In genomic region chr12:76029982-76030377, GRCh38 we compare ENCODE assay signal across 1 cellular context.
A peak's percentile ranks its signal among the peaks of the same experiment; 100 is the strongest.
TF ChIP-seq lines count a peak whose summit lies in the region.

No MANE protein-coding gene starts in this region.

TF ChIP-seq in HepG2, 621 proteins besides CTCF, POLR2A, EP300 and RAD21 (continued from another document and continues in another):
- TF ChIP-seq PRDM10 (CRISPR knock-in tag; IDR thresholded peaks at IDR 0.05; ENCODE audit: low read depth): no peak
- TF ChIP-seq TP53 (CRISPR knock-in tag; conservative IDR thresholded peaks at IDR 0.05): no peak
- TF ChIP-seq ZNF281 (CRISPR knock-in tag; IDR thresholded peaks at IDR 0.05; ENCODE audit: borderline replicate concordance): no peak
- TF ChIP-seq, protein P1, sequence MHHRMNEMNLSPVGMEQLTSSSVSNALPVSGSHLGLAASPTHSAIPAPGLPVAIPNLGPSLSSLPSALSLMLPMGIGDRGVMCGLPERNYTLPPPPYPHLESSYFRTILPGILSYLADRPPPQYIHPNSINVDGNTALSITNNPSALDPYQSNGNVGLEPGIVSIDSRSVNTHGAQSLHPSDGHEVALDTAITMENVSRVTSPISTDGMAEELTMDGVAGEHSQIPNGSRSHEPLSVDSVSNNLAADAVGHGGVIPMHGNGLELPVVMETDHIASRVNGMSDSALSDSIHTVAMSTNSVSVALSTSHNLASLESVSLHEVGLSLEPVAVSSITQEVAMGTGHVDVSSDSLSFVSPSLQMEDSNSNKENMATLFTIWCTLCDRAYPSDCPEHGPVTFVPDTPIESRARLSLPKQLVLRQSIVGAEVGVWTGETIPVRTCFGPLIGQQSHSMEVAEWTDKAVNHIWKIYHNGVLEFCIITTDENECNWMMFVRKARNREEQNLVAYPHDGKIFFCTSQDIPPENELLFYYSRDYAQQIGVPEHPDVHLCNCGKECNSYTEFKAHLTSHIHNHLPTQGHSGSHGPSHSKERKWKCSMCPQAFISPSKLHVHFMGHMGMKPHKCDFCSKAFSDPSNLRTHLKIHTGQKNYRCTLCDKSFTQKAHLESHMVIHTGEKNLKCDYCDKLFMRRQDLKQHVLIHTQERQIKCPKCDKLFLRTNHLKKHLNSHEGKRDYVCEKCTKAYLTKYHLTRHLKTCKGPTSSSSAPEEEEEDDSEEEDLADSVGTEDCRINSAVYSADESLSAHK (CRISPR knock-in tag; IDR thresholded peaks at IDR 0.05; ENCODE audit: borderline replicate concordance): no peak
- TF ChIP-seq ARID3A (IDR thresholded peaks at IDR 0.05; ENCODE audit: low read depth, low read length): no peak
- no peak for TF ChIP-seq HMG20B (CRISPR knock-in tag; conservative IDR thresholded peaks at IDR 0.05)
- no peak for TF ChIP-seq REST (IDR thresholded peaks at IDR 0.05; ENCODE audit: borderline replicate concordance in 1 of 2, low read depth in 1 of 2, low read length in 2 of 2)
- TF ChIP-seq ZNF567 (CRISPR knock-in tag; IDR thresholded peaks at IDR 0.05; ENCODE audit: borderline replicate concordance): no peak
- TF ChIP-seq, protein P2, sequence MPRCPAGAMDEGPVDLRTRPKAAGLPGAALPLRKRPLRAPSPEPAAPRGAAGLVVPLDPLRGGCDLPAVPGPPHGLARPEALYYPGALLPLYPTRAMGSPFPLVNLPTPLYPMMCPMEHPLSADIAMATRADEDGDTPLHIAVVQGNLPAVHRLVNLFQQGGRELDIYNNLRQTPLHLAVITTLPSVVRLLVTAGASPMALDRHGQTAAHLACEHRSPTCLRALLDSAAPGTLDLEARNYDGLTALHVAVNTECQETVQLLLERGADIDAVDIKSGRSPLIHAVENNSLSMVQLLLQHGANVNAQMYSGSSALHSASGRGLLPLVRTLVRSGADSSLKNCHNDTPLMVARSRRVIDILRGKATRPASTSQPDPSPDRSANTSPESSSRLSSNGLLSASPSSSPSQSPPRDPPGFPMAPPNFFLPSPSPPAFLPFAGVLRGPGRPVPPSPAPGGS (CRISPR knock-in tag; IDR thresholded peaks at IDR 0.05): 0 out of 2 replicates have a peak, but pooled peaks have one; percentile 48
- TF ChIP-seq MEIS1 (CRISPR knock-in tag; IDR thresholded peaks at IDR 0.05; ENCODE audit: borderline replicate concordance): no peak
- TF ChIP-seq ISL2 (CRISPR knock-in tag; IDR thresholded peaks at IDR 0.05): no peak
- no peak for TF ChIP-seq ZFX (CRISPR knock-in tag; IDR thresholded peaks at IDR 0.05; ENCODE audit: low read depth)
- TF ChIP-seq ATF2 (CRISPR knock-in tag; IDR thresholded peaks at IDR 0.05): no peak
- TF ChIP-seq ELF3 (CRISPR knock-in tag; IDR thresholded peaks at IDR 0.05): peak; percentile 26; the same call in 1 of the 2 replicates
- no peak for TF ChIP-seq ZBTB20 (CRISPR knock-in tag; IDR thresholded peaks at IDR 0.05; ENCODE audit: borderline replicate concordance, low read depth)
- TF ChIP-seq FOXC1 (CRISPR knock-in tag; IDR thresholded peaks at IDR 0.05; ENCODE audit: borderline replicate concordance): no peak; the same call in 1 of the 2 replicates
- TF ChIP-seq, protein P3, sequence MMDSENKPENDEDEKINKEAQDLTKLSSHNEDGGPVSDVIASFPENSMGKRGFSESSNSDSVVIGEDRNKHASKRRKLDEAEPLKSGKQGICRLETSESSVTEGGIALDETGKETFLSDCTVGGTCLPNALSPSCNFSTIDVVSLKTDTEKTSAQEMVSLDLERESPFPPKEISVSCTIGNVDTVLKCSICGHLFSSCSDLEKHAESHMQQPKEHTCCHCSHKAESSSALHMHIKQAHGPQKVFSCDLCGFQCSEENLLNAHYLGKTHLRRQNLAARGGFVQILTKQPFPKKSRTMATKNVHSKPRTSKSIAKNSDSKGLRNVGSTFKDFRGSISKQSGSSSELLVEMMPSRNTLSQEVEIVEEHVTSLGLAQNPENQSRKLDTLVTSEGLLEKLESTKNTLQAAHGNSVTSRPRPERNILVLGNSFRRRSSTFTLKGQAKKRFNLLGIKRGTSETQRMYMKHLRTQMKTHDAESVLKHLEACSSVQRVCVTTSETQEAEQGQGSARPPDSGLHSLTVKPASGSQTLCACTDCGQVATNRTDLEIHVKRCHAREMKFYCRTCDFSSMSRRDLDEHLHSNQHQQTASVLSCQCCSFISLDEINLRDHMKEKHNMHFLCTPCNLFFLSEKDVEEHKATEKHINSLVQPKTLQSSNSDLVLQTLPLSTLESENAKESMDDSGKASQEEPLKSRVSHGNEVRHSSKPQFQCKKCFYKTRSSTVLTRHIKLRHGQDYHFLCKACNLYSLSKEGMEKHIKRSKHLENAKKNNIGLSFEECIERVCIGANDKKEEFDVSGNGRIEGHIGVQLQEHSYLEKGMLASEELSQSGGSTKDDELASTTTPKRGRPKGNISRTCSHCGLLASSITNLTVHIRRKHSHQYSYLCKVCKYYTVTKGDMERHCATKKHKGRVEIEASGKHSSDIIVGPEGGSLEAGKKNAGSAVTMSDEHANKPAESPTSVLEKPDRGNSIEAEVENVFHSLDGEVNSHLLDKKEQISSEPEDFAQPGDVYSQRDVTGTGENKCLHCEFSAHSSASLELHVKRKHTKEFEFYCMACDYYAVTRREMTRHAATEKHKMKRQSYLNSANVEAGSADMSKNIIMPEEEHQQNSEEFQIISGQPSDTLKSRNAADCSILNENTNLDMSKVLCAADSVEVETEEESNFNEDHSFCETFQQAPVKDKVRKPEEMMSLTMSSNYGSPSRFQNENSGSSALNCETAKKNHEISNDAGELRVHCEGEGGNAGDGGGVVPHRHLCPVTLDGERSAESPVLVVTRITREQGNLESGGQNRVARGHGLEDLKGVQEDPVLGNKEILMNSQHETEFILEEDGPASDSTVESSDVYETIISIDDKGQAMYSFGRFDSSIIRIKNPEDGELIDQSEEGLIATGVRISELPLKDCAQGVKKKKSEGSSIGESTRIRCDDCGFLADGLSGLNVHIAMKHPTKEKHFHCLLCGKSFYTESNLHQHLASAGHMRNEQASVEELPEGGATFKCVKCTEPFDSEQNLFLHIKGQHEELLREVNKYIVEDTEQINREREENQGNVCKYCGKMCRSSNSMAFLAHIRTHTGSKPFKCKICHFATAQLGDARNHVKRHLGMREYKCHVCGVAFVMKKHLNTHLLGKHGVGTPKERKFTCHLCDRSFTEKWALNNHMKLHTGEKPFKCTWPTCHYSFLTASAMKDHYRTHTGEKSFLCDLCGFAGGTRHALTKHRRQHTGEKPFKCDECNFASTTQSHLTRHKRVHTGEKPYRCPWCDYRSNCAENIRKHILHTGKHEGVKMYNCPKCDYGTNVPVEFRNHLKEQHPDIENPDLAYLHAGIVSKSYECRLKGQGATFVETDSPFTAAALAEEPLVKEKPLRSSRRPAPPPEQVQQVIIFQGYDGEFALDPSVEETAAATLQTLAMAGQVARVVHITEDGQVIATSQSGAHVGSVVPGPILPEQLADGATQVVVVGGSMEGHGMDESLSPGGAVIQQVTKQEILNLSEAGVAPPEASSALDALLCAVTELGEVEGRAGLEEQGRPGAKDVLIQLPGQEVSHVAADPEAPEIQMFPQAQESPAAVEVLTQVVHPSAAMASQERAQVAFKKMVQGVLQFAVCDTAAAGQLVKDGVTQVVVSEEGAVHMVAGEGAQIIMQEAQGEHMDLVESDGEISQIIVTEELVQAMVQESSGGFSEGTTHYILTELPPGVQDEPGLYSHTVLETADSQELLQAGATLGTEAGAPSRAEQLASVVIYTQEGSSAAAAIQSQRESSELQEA (CRISPR knock-in tag; IDR thresholded peaks at IDR 0.05; ENCODE audit: not compliant biosample characterization): no peak
- TF ChIP-seq CREM (IDR thresholded peaks at IDR 0.05): no peak
- TF ChIP-seq CREM (CRISPR knock-in tag; IDR thresholded peaks at IDR 0.05): no peak
- no peak for TF ChIP-seq ZNF101 (CRISPR knock-in tag; IDR thresholded peaks at IDR 0.05; ENCODE audit: borderline replicate concordance, low read depth)
- TF ChIP-seq DNMT3B (CRISPR knock-in tag; conservative IDR thresholded peaks at IDR 0.05): no peak
- TF ChIP-seq TBP (CRISPR knock-in tag; IDR thresholded peaks at IDR 0.05): no peak
- no peak for TF ChIP-seq ZNF652 (CRISPR knock-in tag; IDR thresholded peaks at IDR 0.05; ENCODE audit: borderline replicate concordance, low read depth)
- no peak for TF ChIP-seq ZNF296 (CRISPR knock-in tag; conservative IDR thresholded peaks at IDR 0.05)
- no peak for TF ChIP-seq STAT5B (CRISPR knock-in tag; IDR thresholded peaks at IDR 0.05)
